Comparison of ENCODE assay signal across 8 cellular contexts in genomic region chr3:11835028-11835639, GRCh38. TPM values are rescaled to one million over a fixed set of nuclear protein-coding genes. Genes with fewer than 3 reads are reported as not detected.
A peak's percentile ranks its signal among the peaks of the same experiment; 100 is the strongest.
DNase-seq lines count a peak whose midpoint lies in the region; ATAC-seq and TF ChIP-seq lines count a peak whose summit lies in the region.

No MANE protein-coding gene starts in this region.

- ATAC-seq in HG02970 (IDR thresholded peaks at IDR 0.05; ENCODE audit: low FRiP score, unreplicated experiment) (no peak), HG02759 (IDR thresholded peaks at IDR 0.05; ENCODE audit: unreplicated experiment) (no peak), GM21737 (IDR thresholded peaks at IDR 0.05; ENCODE audit: unreplicated experiment) (no peak)

- peak; percentile 27 for DNase-seq in Ammon's horn (ENCODE audit: low spot score)
- no peak for DNase-seq in HFF-Myc (ENCODE audit: extremely low read depth, low read depth)
- no peak for DNase-seq in astrocyte of the cerebellum (ENCODE audit: low read depth)
- DNase-seq in T-helper 2 cell treated with Interferon-gamma antibody and Interleukin-4, amounts not matched to agents 5 μg/mL and 100 μg/mL, for 36 hours (ENCODE audit: low spot score) = no peak

- H3K9ac ChIP-seq in liver (ENCODE audit: low read depth in 1 of 2, low read length in 2 of 2) = no peak overlapping the region

- H3K4me3 ChIP-seq in HFF-Myc (replicated peaks; ENCODE audit: low read depth, low read length) (no peak overlapping the region), astrocyte of the cerebellum (ENCODE audit: low read depth, low read length) (no peak overlapping the region), liver (ENCODE audit: low read depth in 1 of 3, low read length in 3 of 3) (no peak overlapping the region)

- H3K27me3 ChIP-seq in liver (ENCODE audit: control insufficient read depth in 4 of 4, insufficient read depth in 4 of 4, low read length in 3 of 4) = no peaks in the 10 kb centered on the region

- peak; percentile 64 to 71 for TF ChIP-seq RAD21 in liver (IDR thresholded peaks at IDR 0.05)

- H3K27me3 Mint-ChIP-seq in T-helper 2 cell treated with Interferon-gamma antibody and Interleukin-4, amounts not matched to agents 5 μg/mL and 100 μg/mL, for 36 hours (ENCODE audit: low read depth) = no peaks in the 10 kb centered on the region

- H3K27ac ChIP-seq in liver (ENCODE audit: low read depth in 1 of 2, low read length in 2 of 2) = no peak overlapping the region

- H3K27ac Mint-ChIP-seq in T-helper 2 cell treated with Interferon-gamma antibody and Interleukin-4, amounts not matched to agents 5 μg/mL and 100 μg/mL, for 36 hours = no peak overlapping the region

- H3K4me1 ChIP-seq in liver (ENCODE audit: control insufficient read depth in 4 of 4, insufficient read depth in 4 of 4, low read length in 3 of 4) = peaks cover 0 to 16% (median 14%) of the 10 kb centered on the region in 4 donors

- H3K4me1 Mint-ChIP-seq in T-helper 2 cell treated with Interferon-gamma antibody and Interleukin-4, amounts not matched to agents 5 μg/mL and 100 μg/mL, for 36 hours (ENCODE audit: low read depth) = no peaks in the 10 kb centered on the region

- TF ChIP-seq CTCF in HFF-Myc (IDR thresholded peaks at IDR 0.05; ENCODE audit: low read depth, low read length, missing control alignments) (peak; percentile 19), astrocyte of the cerebellum (IDR thresholded peaks at IDR 0.05; ENCODE audit: low read depth, low read length, missing control alignments) (peak; percentile 19), liver (IDR thresholded peaks at IDR 0.05; ENCODE audit: low read depth, low read length, missing input control) (peak; percentile 43)

- peaks cover 50% of the 10 kb centered on the region for H3K36me3 Mint-ChIP-seq in T-helper 2 cell treated with Interferon-gamma antibody and Interleukin-4, amounts not matched to agents 5 μg/mL and 100 μg/mL, for 36 hours (ENCODE audit: low read depth)

- no peak overlapping the region for H3K4me3 Mint-ChIP-seq in T-helper 2 cell treated with Interferon-gamma antibody and Interleukin-4, amounts not matched to agents 5 μg/mL and 100 μg/mL, for 36 hours

- no peaks in the 10 kb centered on the region for H3K9me3 Mint-ChIP-seq in T-helper 2 cell treated with Interferon-gamma antibody and Interleukin-4, amounts not matched to agents 5 μg/mL and 100 μg/mL, for 36 hours

- H3K36me3 ChIP-seq in liver (ENCODE audit: control insufficient read depth in 4 of 4, insufficient read depth in 3 of 4, low read depth in 1 of 4, low read length in 3 of 4) = peaks cover 5 to 32% (median 23%) of the 10 kb centered on the region in 4 donors

- in situ Hi-C loops in astrocyte of the cerebellum (cut with HindIII; ENCODE audit: low sequenced_read_pairs) = no loop called here

- H3K9me3 ChIP-seq in liver (ENCODE audit: control insufficient read depth in 4 of 4, low read length in 3 of 4) = peaks cover 0 to 3% (median 0%) of the 10 kb centered on the region in 4 donors

TF ChIP-seq in liver, 16 proteins besides CTCF, POLR2A, EP300 and RAD21:
- TF ChIP-seq RXRA (IDR thresholded peaks at IDR 0.05) = no peak
- no peak for TF ChIP-seq NR2F2 (IDR thresholded peaks at IDR 0.05)
- no peak for TF ChIP-seq HNF4G (IDR thresholded peaks at IDR 0.05)
- no peak for TF ChIP-seq FOXA2 (IDR thresholded peaks at IDR 0.05)
- TF ChIP-seq TAF1 (conservative IDR thresholded peaks at IDR 0.05) = no peak
- no peak for TF ChIP-seq REST (IDR thresholded peaks at IDR 0.05)
- no peak for TF ChIP-seq YY1 (IDR thresholded peaks at IDR 0.05)
- no peak for TF ChIP-seq FOXA1 (IDR thresholded peaks at IDR 0.05)
- TF ChIP-seq SP1 (IDR thresholded peaks at IDR 0.05) = no peak
- no peak for TF ChIP-seq EGR1 (IDR thresholded peaks at IDR 0.05; ENCODE audit: low read depth in 2 of 2)
- no peak for TF ChIP-seq GABPA (IDR thresholded peaks at IDR 0.05 in 1 of 2, conservative IDR thresholded peaks at IDR 0.05 in 1 of 2)
- TF ChIP-seq ATF3 (IDR thresholded peaks at IDR 0.05) = no peak
TF ChIP-seq in liver: peak in this region for 0.

RNA-seq across cellular contexts. Expression of gene TAMM41, which starts 11.6 kb away (rescaled TPM):
- 1 to 10 TPM; 3.0 to 5.6 TPM for total RNA-seq in liver
- 1 to 10 TPM; 4.5 to 8.7 TPM for polyA plus RNA-seq in liver
